ENCODE assay signal across 1 cellular context in genomic region chr12:10715491-10715890, GRCh38.
TF ChIP-seq lines count a peak whose summit lies in the region.

No MANE protein-coding gene starts in this region.

TF ChIP-seq in IMR-90, 13 proteins besides CTCF, POLR2A, EP300 and RAD21:
- no peak for TF ChIP-seq RFX5 (IDR thresholded peaks at IDR 0.05; ENCODE audit: low read depth, low read length)
- TF ChIP-seq RCOR1 (IDR thresholded peaks at IDR 0.05; ENCODE audit: insufficient replicate concordance, low read length) = no peak
- TF ChIP-seq CEBPB (IDR thresholded peaks at IDR 0.05; ENCODE audit: low read depth, low read length) = peak; percentile 66; the same call in 1 of the 2 replicates
- no peak for TF ChIP-seq USF2 (IDR thresholded peaks at IDR 0.05; ENCODE audit: low read depth, low read length)
